In the genomic region with DNA sequence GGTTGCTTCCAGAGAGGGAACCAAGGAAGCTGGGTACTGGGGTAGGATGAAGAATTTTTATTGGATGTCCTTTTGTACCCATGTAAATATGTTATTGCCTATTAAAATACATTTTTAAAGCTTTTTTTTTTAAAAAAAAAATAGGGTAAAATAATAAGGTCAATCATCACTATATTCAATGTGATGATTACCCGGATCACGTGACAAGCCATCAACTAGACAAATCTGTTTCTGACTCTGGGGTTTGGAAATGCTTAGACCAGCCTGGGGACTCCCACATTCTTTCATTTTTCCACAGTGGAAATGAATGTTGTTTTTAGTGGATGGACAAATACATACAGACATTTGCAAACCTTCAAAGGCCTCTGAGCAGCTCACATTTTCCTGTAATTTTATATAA, we compare ENCODE assay signal across 34 cellular contexts.
"Had no signal": no experiment of that assay in that cellular context is flagged by ENCODE, and none has a peak within 500 bp of the region (broad histone marks: within the 10 kb centered on the region; RNA-seq: fewer than 3 reads in every experiment).

No MANE protein-coding gene starts in this region.

- H3K27ac ChIP-seq: ascending aorta, body of pancreas, brain microvascular endothelial cell, breast epithelium, VCaP had no signal

- ATAC-seq: activated CD8-positive, alpha-beta T cell treated with anti-CD3 and anti-CD28 coated beads for 36 hours; activated naive CD8-positive, alpha-beta T cell treated with anti-CD3 and anti-CD28 coated beads, Interleukin-2, amount 50 U/mL, for 24 hours; body of pancreas had no signal

- H3K36me3 ChIP-seq: ascending aorta, brain microvascular endothelial cell, breast epithelium had no signal

- H3K36me3 Mint-ChIP-seq: activated CD4-positive, alpha-beta memory T cell treated with anti-CD3 and anti-CD28 coated beads for 36 hours; activated naive CD4-positive, alpha-beta T cell treated with anti-CD3 and anti-CD28 coated beads, Interleukin-2, amount 10 ng/mL, durations not matched to agents 7 days and 5 days; activated naive CD4-positive, alpha-beta T cell treated with anti-CD3 and anti-CD28 coated beads, Interleukin-2, amount 50 U/mL, for 24 hours; activated naive CD8-positive, alpha-beta T cell; activated naive CD8-positive, alpha-beta T cell treated with anti-CD3 and anti-CD28 coated beads, Interleukin-2, amount 10 ng/mL, durations not matched to agents 7 days and 5 days had no signal

- H3K4me1 Mint-ChIP-seq: activated B cell treated with CpG ODN at 0.5 μM for 24 hours; activated naive CD4-positive, alpha-beta T cell treated with anti-CD3 and anti-CD28 coated beads, Interleukin-2, amount 10 ng/mL, durations not matched to agents 7 days and 5 days; activated naive CD4-positive, alpha-beta T cell treated with anti-CD3 and anti-CD28 coated beads, Interleukin-2, amount 50 U/mL, for 24 hours; activated naive CD8-positive, alpha-beta T cell treated with anti-CD3 and anti-CD28 coated beads, Interleukin-2, amount 10 ng/mL, durations not matched to agents 7 days and 5 days; activated naive CD8-positive, alpha-beta T cell treated with anti-CD3 and anti-CD28 coated beads, Interleukin-2, amount 50 U/mL, for 24 hours had no signal

- H3K4me1 ChIP-seq: ascending aorta, body of pancreas, breast epithelium had no signal

- H3K27me3 ChIP-seq: body of pancreas had no signal

- H3K4me3 ChIP-seq: ascending aorta, body of pancreas, breast epithelium had no signal

- H3K4me3 Mint-ChIP-seq: activated B cell treated with CpG ODN at 0.5 μM for 24 hours; activated CD4-positive, alpha-beta memory T cell treated with anti-CD3 and anti-CD28 coated beads for 36 hours; activated CD4-positive, alpha-beta T cell treated with anti-CD3 and anti-CD28 coated beads, Interleukin-2, amount 10 ng/mL, durations not matched to agents 24 days and 14 days; activated CD8-positive, alpha-beta T cell treated with anti-CD3 and anti-CD28 coated beads for 36 hours; activated naive CD4-positive, alpha-beta T cell treated with anti-CD3 and anti-CD28 coated beads, Interleukin-2, amount 10 ng/mL, durations not matched to agents 7 days and 5 days; activated naive CD4-positive, alpha-beta T cell treated with anti-CD3 and anti-CD28 coated beads, Interleukin-2, amount 50 U/mL, for 24 hours; activated naive CD8-positive, alpha-beta T cell; activated naive CD8-positive, alpha-beta T cell treated with anti-CD3 and anti-CD28 coated beads, Interleukin-2, amount 10 ng/mL, durations not matched to agents 7 days and 5 days; activated naive CD8-positive, alpha-beta T cell treated with anti-CD3 and anti-CD28 coated beads, Interleukin-2, amount 50 U/mL, for 24 hours; activated T-cell treated with anti-CD3 and anti-CD28 coated beads, Interleukin-2, amount 50 U/mL, for 24 hours; T-helper 1 cell treated with Interleukin-12 subunit alpha and Interleukin-12 subunit beta and Interleukin-4 antibody, amounts not matched to agents 30 μg/mL and 1 μg/mL, for 36 hours; T-helper 2 cell treated with Interferon-gamma antibody and Interleukin-4, amounts not matched to agents 5 μg/mL and 100 μg/mL, for 36 hours had no signal

- H3K9me3 ChIP-seq: ascending aorta, body of pancreas, breast epithelium had no signal

- FAIRE-seq: TTC549 had no signal

- H3K27ac Mint-ChIP-seq: activated B cell treated with CpG ODN at 0.5 μM for 24 hours; activated CD4-positive, alpha-beta memory T cell treated with anti-CD3 and anti-CD28 coated beads for 36 hours; activated CD4-positive, alpha-beta T cell treated with anti-CD3 and anti-CD28 coated beads, Interleukin-2, amount 10 ng/mL, durations not matched to agents 24 days and 14 days; activated CD8-positive, alpha-beta T cell treated with anti-CD3 and anti-CD28 coated beads for 36 hours; activated naive CD4-positive, alpha-beta T cell treated with anti-CD3 and anti-CD28 coated beads, Interleukin-2, amount 10 ng/mL, durations not matched to agents 7 days and 5 days; activated naive CD4-positive, alpha-beta T cell treated with anti-CD3 and anti-CD28 coated beads, Interleukin-2, amount 50 U/mL, for 24 hours; activated naive CD8-positive, alpha-beta T cell; activated naive CD8-positive, alpha-beta T cell treated with anti-CD3 and anti-CD28 coated beads, Interleukin-2, amount 10 ng/mL, durations not matched to agents 7 days and 5 days; activated naive CD8-positive, alpha-beta T cell treated with anti-CD3 and anti-CD28 coated beads, Interleukin-2, amount 50 U/mL, for 24 hours; activated T-cell treated with anti-CD3 and anti-CD28 coated beads, Interleukin-2, amount 50 U/mL, for 24 hours; activated T-helper 2 cell treated with anti-CD3 and anti-CD28 coated beads, Interferon-gamma antibody, Interleukin-2, Interleukin-4, amounts not matched to agents 10 μg/mL and 5 μg/mL and 100 μg/mL, durations not matched to agents 14 hours and 24 hours and 36 hours; T-helper 1 cell treated with Interleukin-12 subunit alpha and Interleukin-12 subunit beta and Interleukin-4 antibody, amounts not matched to agents 30 μg/mL and 1 μg/mL, for 36 hours; T-helper 2 cell treated with Interferon-gamma antibody and Interleukin-4, amounts not matched to agents 5 μg/mL and 100 μg/mL, for 36 hours had no signal

- H3K9me3 Mint-ChIP-seq: activated B cell treated with CpG ODN at 0.5 μM for 24 hours; activated CD4-positive, alpha-beta memory T cell treated with anti-CD3 and anti-CD28 coated beads for 36 hours; activated CD4-positive, alpha-beta T cell treated with anti-CD3 and anti-CD28 coated beads, Interleukin-2, amount 10 ng/mL, durations not matched to agents 24 days and 14 days; activated CD8-positive, alpha-beta T cell treated with anti-CD3 and anti-CD28 coated beads for 36 hours; activated naive CD4-positive, alpha-beta T cell treated with anti-CD3 and anti-CD28 coated beads, Interleukin-2, amount 10 ng/mL, durations not matched to agents 7 days and 5 days; activated naive CD4-positive, alpha-beta T cell treated with anti-CD3 and anti-CD28 coated beads, Interleukin-2, amount 50 U/mL, for 24 hours; activated naive CD8-positive, alpha-beta T cell treated with anti-CD3 and anti-CD28 coated beads, Interleukin-2, amount 10 ng/mL, durations not matched to agents 7 days and 5 days; activated naive CD8-positive, alpha-beta T cell treated with anti-CD3 and anti-CD28 coated beads, Interleukin-2, amount 50 U/mL, for 24 hours; activated T-cell treated with anti-CD3 and anti-CD28 coated beads, Interleukin-2, amount 50 U/mL, for 24 hours; activated T-helper 2 cell treated with anti-CD3 and anti-CD28 coated beads, Interferon-gamma antibody, Interleukin-2, Interleukin-4, amounts not matched to agents 10 μg/mL and 5 μg/mL and 100 μg/mL, durations not matched to agents 14 hours and 24 hours and 36 hours; T-helper 1 cell treated with Interleukin-12 subunit alpha and Interleukin-12 subunit beta and Interleukin-4 antibody, amounts not matched to agents 30 μg/mL and 1 μg/mL, for 36 hours; T-helper 2 cell treated with Interferon-gamma antibody and Interleukin-4, amounts not matched to agents 5 μg/mL and 100 μg/mL, for 36 hours had no signal

- DNase-seq: activated B cell treated with CpG ODN at 0.5 μM for 24 hours; activated CD4-positive, alpha-beta memory T cell treated with anti-CD3 and anti-CD28 coated beads for 36 hours; activated CD4-positive, alpha-beta T cell treated with anti-CD3 and anti-CD28 coated beads for 4 hours; activated CD4-positive, alpha-beta T cell treated with anti-CD3 and anti-CD28 coated beads, Interleukin-2, amount 10 ng/mL, durations not matched to agents 24 days and 14 days; activated CD4-positive, alpha-beta T cell treated with anti-CD3 and anti-CD28 coated beads, Interleukin-2, amount 50 U/mL, for 1 hour; activated CD4-positive, alpha-beta T cell treated with anti-CD3 and anti-CD28 coated beads, Interleukin-2, amount 50 U/mL, for 4 hours; activated CD4-positive, CD25-positive, alpha-beta regulatory T cell treated with anti-CD3 and anti-CD28 coated beads, Interleukin-2, amount 50 U/mL, for 72 hours; activated CD8-positive, alpha-beta memory T cell treated with anti-CD3 and anti-CD28 coated beads, Interleukin-2, amount 50 U/mL, for 4 hours; activated CD8-positive, alpha-beta T cell treated with anti-CD3 and anti-CD28 coated beads for 36 hours; activated effector memory CD4-positive, alpha-beta T cell treated with Interleukin-2 at 50 U/mL for 16 hours; activated gamma-delta T cell; activated naive CD4-positive, alpha-beta T cell treated with anti-CD3 and anti-CD28 coated beads, Interleukin-2, amount 10 ng/mL, durations not matched to agents 7 days and 5 days; activated naive CD4-positive, alpha-beta T cell treated with Interleukin-2 at 50 U/mL for 16 hours; activated naive CD8-positive, alpha-beta T cell treated with anti-CD3 and anti-CD28 coated beads, Interleukin-2, amount 10 ng/mL, durations not matched to agents 7 days and 5 days; activated naive CD8-positive, alpha-beta T cell treated with anti-CD3 and anti-CD28 coated beads, Interleukin-2, amount 50 U/mL, for 24 hours; activated T-cell treated with anti-CD3 and anti-CD28 coated beads for 4 hours; activated T-cell treated with anti-CD3 and anti-CD28 coated beads, Interleukin-2, amount 50 U/mL, for 24 hours; activated T-cell treated with anti-CD3 and anti-CD28 coated beads, Interleukin-2, amount 50 U/mL, for 48 hours; amygdala; anterior cingulate cortex; body of pancreas; central memory CD4-positive, alpha-beta T cell; T-helper 2 cell; T-helper 9 cell had no signal
